ENCODE assay signal across 10 cellular contexts in the genomic region with DNA sequence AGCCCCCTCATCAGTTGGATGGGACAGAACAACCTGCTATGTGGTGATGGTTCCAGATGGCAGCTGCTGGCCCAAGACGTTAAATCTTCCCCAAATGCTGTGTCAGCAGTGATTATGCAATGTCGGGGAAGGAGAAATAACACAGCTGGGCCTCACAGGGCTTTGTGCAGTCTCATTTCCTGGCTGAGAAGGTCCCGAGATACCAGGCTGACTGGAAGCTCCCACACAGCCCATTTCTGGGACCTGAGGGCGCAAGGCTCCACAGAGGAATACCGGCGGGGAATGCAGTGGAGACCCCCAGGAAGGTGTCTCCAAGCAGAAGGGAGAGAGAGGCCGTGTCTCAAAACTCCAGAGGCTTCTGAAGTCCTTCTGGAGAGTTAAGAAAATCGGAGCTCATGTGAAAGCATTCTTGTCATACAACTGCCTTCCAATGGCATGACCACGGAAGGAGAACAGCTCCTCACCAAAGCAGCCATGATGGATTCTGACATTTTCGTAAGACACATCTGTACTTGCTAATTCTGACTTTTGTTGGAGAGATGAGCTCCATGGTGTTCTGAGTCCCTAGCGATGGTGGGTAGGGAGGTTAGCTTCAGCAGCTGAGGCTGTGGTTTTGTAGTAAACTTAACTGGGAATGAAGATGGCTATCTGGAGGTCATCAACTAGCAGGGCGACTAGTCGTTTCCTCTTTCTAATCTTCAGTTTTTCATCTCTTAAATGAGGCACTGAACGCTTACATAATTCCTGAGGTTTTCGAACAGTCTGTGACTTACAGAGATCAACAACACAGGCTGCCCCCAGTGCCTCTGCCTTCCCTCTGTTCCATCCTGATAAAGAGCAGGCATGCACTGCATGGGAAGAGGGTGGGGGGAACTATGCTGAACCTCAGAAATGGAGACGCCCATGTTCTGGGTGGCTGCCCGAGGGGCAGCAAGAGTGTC. TPM values are rescaled to one million over a fixed set of nuclear protein-coding genes. Genes with fewer than 3 reads are reported as not detected.
DNase-seq lines count a peak whose midpoint lies in the region; ATAC-seq lines count a peak whose summit lies in the region.
"Had no signal": no experiment of that assay in that cellular context is flagged by ENCODE, and none has a peak within 500 bp of the region (broad histone marks: within the 10 kb centered on the region; RNA-seq: fewer than 3 reads in every experiment).

No MANE protein-coding gene starts in this region.

- H3K4me3 ChIP-seq in esophagus (ENCODE audit: low read depth in 1 of 2, low read length in 2 of 2) (no peak overlapping the region), muscle layer of duodenum (ENCODE audit: low read depth in 1 of 2, low read length in 2 of 2) (peak overlapping the region; percentile 40 to 45), aorta (ENCODE audit: low read length in 2 of 2) (no peak overlapping the region)

- intact Hi-C loops in aorta (cut with DNase I), result no loop called here

- H3K27ac ChIP-seq in esophagus (ENCODE audit: low read depth in 2 of 2, low read length in 1 of 2) (peak overlapping the region; percentile 28 to 61), muscle layer of duodenum (ENCODE audit: low read length) (peak overlapping the region; percentile 79), aorta (ENCODE audit: low read depth in 1 of 2, low read length in 2 of 2) (no peak overlapping the region)
- H3K27ac ChIP-seq: epithelial cell of prostate had no signal

- H3K27me3 ChIP-seq in esophagus (ENCODE audit: control insufficient read depth in 1 of 2, insufficient read depth in 2 of 2, low read length in 2 of 2) (no peaks in the 10 kb centered on the region), muscle layer of duodenum (ENCODE audit: low read depth, low read length) (no peaks in the 10 kb centered on the region), aorta (ENCODE audit: control insufficient read depth in 1 of 2, insufficient read depth in 2 of 2, low read length in 1 of 2) (no peaks in the 10 kb centered on the region)

- H3K36me3 ChIP-seq in esophagus (ENCODE audit: control insufficient read depth in 2 of 2, insufficient read depth in 2 of 2, low read length in 1 of 2) (no peaks in the 10 kb centered on the region), muscle layer of duodenum (ENCODE audit: control insufficient read depth in 1 of 2, insufficient read depth in 2 of 2, low read length in 2 of 2) (no peaks in the 10 kb centered on the region), aorta (ENCODE audit: control insufficient read depth in 1 of 2, insufficient read depth in 2 of 2, low read length in 1 of 2) (no peaks in the 10 kb centered on the region)

- WGBS in esophagus, 2 donors, result 67 to 70% methylated on average over 17 of the region's 17 CpGs
- 74 to 81% methylated on average over 17 of the region's 17 CpGs for WGBS in aorta, 2 donors

- H3K4me1 ChIP-seq in esophagus (ENCODE audit: control insufficient read depth in 2 of 2, insufficient read depth in 2 of 2, low read length in 1 of 2) (peaks cover 0 to 2% of the 10 kb centered on the region in 2 donors), muscle layer of duodenum (ENCODE audit: control insufficient read depth in 1 of 2, insufficient read depth in 2 of 2, low read length in 2 of 2) (peaks cover 14 to 27% of the 10 kb centered on the region in 2 donors), aorta (ENCODE audit: control insufficient read depth in 1 of 2, insufficient read depth in 2 of 2, low read length in 2 of 2) (no peaks in the 10 kb centered on the region)

- DNase-seq in NCI-H82 (lab: John Stamatoyannopoulos, UW) (peak; percentile 12), NCI-H82 treated with DMSO at 0.1 percent for 48 hours (lab: John Stamatoyannopoulos, UW; ENCODE audit: unreplicated experiment) (no peak), aorta (peak in 1 of 2 donors; percentile 80), NCI-H2196 treated with DMSO at 0.1 percent for 48 hours (lab: John Stamatoyannopoulos, UW; ENCODE audit: unreplicated experiment) (no peak), NCI-H128 (lab: John Stamatoyannopoulos, UW; ENCODE audit: unreplicated experiment) (no peak)
- DNase-seq: NCI-H510A had no signal

- no peaks in the 10 kb centered on the region for H3K9me3 ChIP-seq in esophagus (ENCODE audit: control insufficient read depth in 2 of 2, insufficient read depth in 1 of 2, low read depth in 1 of 2, low read length in 1 of 2)
- no peaks in the 10 kb centered on the region for H3K9me3 ChIP-seq in muscle layer of duodenum (ENCODE audit: control insufficient read depth in 1 of 2, low read length in 2 of 2)
- no peaks in the 10 kb centered on the region for H3K9me3 ChIP-seq in aorta (ENCODE audit: control insufficient read depth, low read length)

- peak; percentile 78 for ATAC-seq in aorta (ENCODE audit: low FRiP score)
- ATAC-seq in GM19463 (IDR thresholded peaks at IDR 0.05; ENCODE audit: unreplicated experiment), result no peak

RNA-seq across cellular contexts. Expression of gene DICER1, which starts 28.4 kb away (rescaled TPM):
- polyA plus RNA-seq in esophagus (10 to 100 TPM in 1 of 2 donors, 1 to 10 TPM in 1; 9.2 to 10.2 TPM), aorta (10 to 100 TPM in 1 of 2 donors, 1 to 10 TPM in 1; 6.4 to 11.3 TPM)
- 10 to 100 TPM; 60.9 to 73.6 TPM for total RNA-seq in aorta

Comparison
In these comparisons a context has a peak if more than half of its experiments do, and no peak if none do; other contexts are left out.
1. H3K27ac ChIP-seq: peak in esophagus (2 of 2) and muscle layer of duodenum (single experiment); none in aorta (0 of 2).
2. H3K4me3 ChIP-seq: peak in muscle layer of duodenum (2 of 2); none in esophagus (0 of 2) and aorta (0 of 2).